Comparison of ENCODE assay signal across 13 cellular contexts in genomic region chr12:14910090-14910915, GRCh38. TPM values are rescaled to one million over a fixed set of nuclear protein-coding genes. Genes with fewer than 3 reads are reported as not detected.
DNase-seq lines count a peak whose midpoint lies in the region; ATAC-seq and TF ChIP-seq lines count a peak whose summit lies in the region.
"Had no signal": no experiment of that assay in that cellular context is flagged by ENCODE, and none has a peak within 500 bp of the region (broad histone marks: within the 10 kb centered on the region; RNA-seq: fewer than 3 reads in every experiment).

No MANE protein-coding gene starts in this region.

- peaks cover 0 to 44% (median 12%) of the 10 kb centered on the region in 3 donors for H3K4me1 ChIP-seq in esophagus squamous epithelium

- DNase-seq in activated CD8-positive, alpha-beta T cell treated with anti-CD3 and anti-CD28 coated beads for 36 hours: peak; percentile 51
- no peak for DNase-seq in activated CD8-positive, alpha-beta T cell treated with anti-CD3 and anti-CD28 coated beads, Interleukin-2, amount 10 ng/mL, durations not matched to agents 7 days and 5 days
- peak; percentile 61 to 70 for DNase-seq in activated T-cell treated with anti-CD3 and anti-CD28 coated beads, Interleukin-2, amount 50 U/mL, for 48 hours
- no peak for DNase-seq in esophagus squamous epithelium (lab: John Stamatoyannopoulos, UW)
- peak; percentile 9 to 36 (median 23) for DNase-seq in stimulated activated CD4-positive, alpha-beta T cell treated with anti-CD3 and anti-CD28 coated beads, TNF-alpha, amount 100 ng/mL, for 48 hours (ENCODE audit: low read depth in 3 of 3)
- DNase-seq in glomerular visceral epithelial cell (ENCODE audit: extremely low spot score): no peak
- DNase-seq in left cardiac atrium: no peak
- DNase-seq: GF-D8, posterior cingulate gyrus, Right ventricle myocardium superior, stomach had no signal

- no peak for TF ChIP-seq POLR2A in esophagus squamous epithelium (IDR thresholded peaks at IDR 0.05)

- no peaks in the 10 kb centered on the region for H3K9me3 ChIP-seq in esophagus squamous epithelium
- H3K9me3 ChIP-seq: stomach had no signal

- WGBS in esophagus squamous epithelium, 2 donors: 39 to 59% methylated on average over 5 of the region's 5 CpGs

- peak overlapping the region; percentile 87 for H3K27ac Mint-ChIP-seq in activated CD8-positive, alpha-beta T cell treated with anti-CD3 and anti-CD28 coated beads for 36 hours
- H3K27ac Mint-ChIP-seq in activated CD8-positive, alpha-beta T cell treated with anti-CD3 and anti-CD28 coated beads, Interleukin-2, amount 10 ng/mL, durations not matched to agents 7 days and 5 days: no peak overlapping the region

- peaks cover 1% of the 10 kb centered on the region for H3K9me3 Mint-ChIP-seq in activated CD8-positive, alpha-beta T cell treated with anti-CD3 and anti-CD28 coated beads for 36 hours
- H3K9me3 Mint-ChIP-seq in activated CD8-positive, alpha-beta T cell treated with anti-CD3 and anti-CD28 coated beads, Interleukin-2, amount 10 ng/mL, durations not matched to agents 7 days and 5 days (ENCODE audit: insufficient read depth): no peaks in the 10 kb centered on the region

- peaks cover 32% of the 10 kb centered on the region for H3K4me1 Mint-ChIP-seq in activated CD8-positive, alpha-beta T cell treated with anti-CD3 and anti-CD28 coated beads for 36 hours (ENCODE audit: low read depth)
- peaks cover 17% of the 10 kb centered on the region for H3K4me1 Mint-ChIP-seq in activated CD8-positive, alpha-beta T cell treated with anti-CD3 and anti-CD28 coated beads, Interleukin-2, amount 10 ng/mL, durations not matched to agents 7 days and 5 days (ENCODE audit: low read depth)

- peak; percentile 82 for ATAC-seq in activated CD8-positive, alpha-beta T cell treated with anti-CD3 and anti-CD28 coated beads for 36 hours
- no peak for ATAC-seq in activated CD8-positive, alpha-beta T cell treated with anti-CD3 and anti-CD28 coated beads, Interleukin-2, amount 10 ng/mL, durations not matched to agents 7 days and 5 days
- ATAC-seq in left cardiac atrium (no peak), HG03045 (IDR thresholded peaks at IDR 0.05; ENCODE audit: unreplicated experiment) (no peak)
- ATAC-seq: HepG2 had no signal

- POLR2A ChIA-PET in activated CD8-positive, alpha-beta T cell treated with anti-CD3 and anti-CD28 coated beads for 36 hours (lab: Charles Lee): interaction anchor here (0.8 to 1.6 kb wide), 6 partner anchors 10 to 29 kb away, joined by 3 to 5 read pairs (median 3); no protein-coding TSS in a partner anchor
- POLR2A ChIA-PET in activated CD8-positive, alpha-beta T cell treated with anti-CD3 and anti-CD28 coated beads, Interleukin-2, amount 10 ng/mL, durations not matched to agents 7 days and 5 days (lab: Charles Lee): interaction anchor here (1.5 kb wide), 1 partner anchor 22 kb away, joined by 3 read pairs; no protein-coding TSS in a partner anchor

- H3K27me3 Mint-ChIP-seq in activated CD8-positive, alpha-beta T cell treated with anti-CD3 and anti-CD28 coated beads for 36 hours: no peaks in the 10 kb centered on the region
- H3K27me3 Mint-ChIP-seq in activated CD8-positive, alpha-beta T cell treated with anti-CD3 and anti-CD28 coated beads, Interleukin-2, amount 10 ng/mL, durations not matched to agents 7 days and 5 days (ENCODE audit: low read depth): no peaks in the 10 kb centered on the region

- H3K4me3 Mint-ChIP-seq in activated CD8-positive, alpha-beta T cell treated with anti-CD3 and anti-CD28 coated beads for 36 hours: peak overlapping the region; percentile 18
- no peak overlapping the region for H3K4me3 Mint-ChIP-seq in activated CD8-positive, alpha-beta T cell treated with anti-CD3 and anti-CD28 coated beads, Interleukin-2, amount 10 ng/mL, durations not matched to agents 7 days and 5 days

- no peak overlapping the region for H3K4me3 ChIP-seq in esophagus squamous epithelium
- H3K4me3 ChIP-seq: stomach had no signal

- no peaks in the 10 kb centered on the region for H3K36me3 ChIP-seq in esophagus squamous epithelium

- CTCF ChIA-PET in activated CD8-positive, alpha-beta T cell treated with anti-CD3 and anti-CD28 coated beads for 36 hours (lab: Charles Lee): interaction anchor here (0.6 to 1.3 kb wide), 4 partner anchors 27 to 173 kb away, joined by 3 read pairs; no protein-coding TSS in a partner anchor
- CTCF ChIA-PET in activated CD8-positive, alpha-beta T cell treated with anti-CD3 and anti-CD28 coated beads, Interleukin-2, amount 10 ng/mL, durations not matched to agents 7 days and 5 days (lab: Charles Lee): no interaction called here

- peaks cover 36% of the 10 kb centered on the region for H3K36me3 Mint-ChIP-seq in activated CD8-positive, alpha-beta T cell treated with anti-CD3 and anti-CD28 coated beads for 36 hours (ENCODE audit: low read depth)
- H3K36me3 Mint-ChIP-seq in activated CD8-positive, alpha-beta T cell treated with anti-CD3 and anti-CD28 coated beads, Interleukin-2, amount 10 ng/mL, durations not matched to agents 7 days and 5 days (ENCODE audit: low read depth): peaks cover 65% of the 10 kb centered on the region

- H3K27me3 ChIP-seq in esophagus squamous epithelium: no peaks in the 10 kb centered on the region
- H3K27me3 ChIP-seq: stomach had no signal

- peak overlapping the region; percentile 23 to 51 (median 36) for H3K27ac ChIP-seq in esophagus squamous epithelium
- H3K27ac ChIP-seq: stomach had no signal

- intact Hi-C loops in activated CD8-positive, alpha-beta T cell treated with anti-CD3 and anti-CD28 coated beads for 36 hours (cut with micrococcal nuclease): no loop called here
- intact Hi-C loops in esophagus squamous epithelium (cut with DNase I) (no loop called here), left cardiac atrium (cut with DNase I) (no loop called here)

- TF ChIP-seq CTCF in activated CD8-positive, alpha-beta T cell treated with anti-CD3 and anti-CD28 coated beads for 36 hours (IDR thresholded peaks at IDR 0.05): no peak
- TF ChIP-seq CTCF in esophagus squamous epithelium (IDR thresholded peaks at IDR 0.05): no peak

RNA-seq across cellular contexts. Expression of gene MGP, which starts 24.6 kb away (rescaled TPM):
- total RNA-seq in activated CD8-positive, alpha-beta T cell treated with anti-CD3 and anti-CD28 coated beads for 36 hours: not detected
- under 1 TPM; 0.21 to 0.34 TPM for total RNA-seq in activated CD8-positive, alpha-beta T cell treated with anti-CD3 and anti-CD28 coated beads, Interleukin-2, amount 10 ng/mL, durations not matched to agents 7 days and 5 days
- total RNA-seq in esophagus squamous epithelium (100 to 1,000 TPM in 1 of 4 donors, 10 to 100 TPM in 2, 1 to 10 TPM in 1; 5.2 to 108 (median 41.4) TPM), left cardiac atrium (1,000 to 10,000 TPM; 1,159 to 1,325 TPM)
- total RNA-seq: HepG2 had no signal

RNA-seq across cellular contexts. Expression of gene ERP27, which starts 28.0 kb away (rescaled TPM):
- 1 to 10 TPM; 2.3 to 3.4 TPM for total RNA-seq in activated CD8-positive, alpha-beta T cell treated with anti-CD3 and anti-CD28 coated beads for 36 hours
- total RNA-seq in activated CD8-positive, alpha-beta T cell treated with anti-CD3 and anti-CD28 coated beads, Interleukin-2, amount 10 ng/mL, durations not matched to agents 7 days and 5 days: 1 to 10 TPM; 7.9 to 8.7 TPM
- total RNA-seq in esophagus squamous epithelium (1 to 10 TPM in 2 of 4 donors, under 1 TPM in 1, not detected in 1; 0.57 to 5.5 (median 1.9) TPM), left cardiac atrium (under 1 TPM; 0.18 to 0.44 TPM)

RNA-seq across cellular contexts. Expression of gene ARHGDIB, which starts 51.1 kb away (rescaled TPM):
- 100 to 1,000 TPM; 765 to 771 TPM for total RNA-seq in activated CD8-positive, alpha-beta T cell treated with anti-CD3 and anti-CD28 coated beads for 36 hours
- 1,000 to 10,000 TPM; 1,528 to 1,576 TPM for total RNA-seq in activated CD8-positive, alpha-beta T cell treated with anti-CD3 and anti-CD28 coated beads, Interleukin-2, amount 10 ng/mL, durations not matched to agents 7 days and 5 days
- 10 to 100 TPM; 17.2 to 91.1 (median 62.0) TPM for total RNA-seq in esophagus squamous epithelium
- total RNA-seq in left cardiac atrium: 100 to 1,000 TPM in 1 of 2 donors, 10 to 100 TPM in 1; 80.0 to 118 TPM

Comparison
In these comparisons a context has a peak if more than half of its experiments do, and no peak if none do; other contexts are left out.
1. DNase-seq: peak in activated CD8-positive, alpha-beta T cell treated with anti-CD3 and anti-CD28 coated beads for 36 hours (single experiment), activated T-cell treated with anti-CD3 and anti-CD28 coated beads, Interleukin-2, amount 50 U/mL, for 48 hours (2 of 2) and stimulated activated CD4-positive, alpha-beta T cell treated with anti-CD3 and anti-CD28 coated beads, TNF-alpha, amount 100 ng/mL, for 48 hours (3 of 3); none in activated CD8-positive, alpha-beta T cell treated with anti-CD3 and anti-CD28 coated beads, Interleukin-2, amount 10 ng/mL, durations not matched to agents 7 days and 5 days (single experiment), esophagus squamous epithelium (single experiment), glomerular visceral epithelial cell (single experiment) and left cardiac atrium (single experiment).
2. RNA of gene MGP, which starts 24.6 kb away (total RNA-seq): 1,159 to 1,325 TPM in left cardiac atrium; 5.2 to 108 TPM in esophagus squamous epithelium, 0.21 to 0.34 TPM in activated CD8-positive, alpha-beta T cell treated with anti-CD3 and anti-CD28 coated beads, Interleukin-2, amount 10 ng/mL, durations not matched to agents 7 days and 5 days and not detected in activated CD8-positive, alpha-beta T cell treated with anti-CD3 and anti-CD28 coated beads for 36 hours; every median in the first group is over 10 times any median in the second.
3. RNA of gene ARHGDIB, which starts 51.1 kb away (total RNA-seq): 1,528 to 1,576 TPM in activated CD8-positive, alpha-beta T cell treated with anti-CD3 and anti-CD28 coated beads, Interleukin-2, amount 10 ng/mL, durations not matched to agents 7 days and 5 days and 765 to 771 TPM in activated CD8-positive, alpha-beta T cell treated with anti-CD3 and anti-CD28 coated beads for 36 hours; 80.0 to 118 TPM in left cardiac atrium and 17.2 to 91.1 TPM in esophagus squamous epithelium; every median in the first group is over 4 times any median in the second.